ENCODE assay signal across 8 cellular contexts in genomic region chr6:39530201-39530759, GRCh38.
DNase-seq lines count a peak whose midpoint lies in the region; ATAC-seq lines count a peak whose summit lies in the region.

No MANE protein-coding gene starts in this region.

- ATAC-seq in GM18517 (IDR thresholded peaks at IDR 0.05; ENCODE audit: unreplicated experiment) (peak; percentile 99), GM21723 (IDR thresholded peaks at IDR 0.05; ENCODE audit: unreplicated experiment) (peak; percentile 99)

- peak; percentile 80 for DNase-seq in M059J (ENCODE audit: low read depth)
- DNase-seq in kidney glomerular epithelial cell (lab: John Stamatoyannopoulos, UW) = peak; percentile 29
- no peak for DNase-seq in NCI-H1436 treated with DMSO at 0.1 percent for 48 hours (lab: John Stamatoyannopoulos, UW)
- no peak for DNase-seq in central memory CD4-positive, alpha-beta T cell
- DNase-seq in activated effector memory CD4-positive, alpha-beta T cell treated with anti-CD3 and anti-CD28 coated beads, Interleukin-2, amount 50 U/mL, for 16 hours = no peak
- DNase-seq in dermis blood vessel endothelial cell = no peak

Comparison
In these comparisons a context has a peak if more than half of its experiments do, and no peak if none do; other contexts are left out.
1. DNase-seq: peak in M059J (single experiment) and kidney glomerular epithelial cell (single experiment); none in NCI-H1436 treated with DMSO at 0.1 percent for 48 hours (single experiment), central memory CD4-positive, alpha-beta T cell (single experiment), activated effector memory CD4-positive, alpha-beta T cell treated with anti-CD3 and anti-CD28 coated beads, Interleukin-2, amount 50 U/mL, for 16 hours (single experiment) and dermis blood vessel endothelial cell (single experiment).